In the genomic region with DNA sequence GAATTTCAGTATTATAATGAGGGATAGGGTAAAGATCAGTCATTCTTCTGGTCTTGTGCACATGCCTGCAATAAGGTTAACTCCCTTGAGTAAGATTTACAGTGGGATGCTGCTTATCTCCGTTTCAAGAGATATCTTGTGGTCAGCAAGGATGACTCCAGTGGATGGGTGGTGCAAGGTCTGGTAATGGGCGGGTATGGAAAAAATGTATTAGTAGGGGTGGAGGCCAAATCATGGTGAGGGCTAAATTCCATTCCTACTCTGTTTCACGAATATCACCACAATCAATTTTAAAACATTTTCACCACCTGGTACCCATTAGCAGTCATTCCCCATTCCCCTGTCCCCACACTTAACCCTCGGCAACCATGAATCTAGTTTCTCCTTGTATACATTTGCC, we compare ENCODE assay signal across 1 cellular context.
TF ChIP-seq lines count a peak whose summit lies in the region.

No MANE protein-coding gene starts in this region.

TF ChIP-seq in IMR-90, 13 proteins besides CTCF, POLR2A, EP300 and RAD21:
- TF ChIP-seq BHLHE40 (IDR thresholded peaks at IDR 0.05; ENCODE audit: low read depth, low read length): peak; percentile 62
- peak; percentile 34; the same call in 1 of the 2 replicates for TF ChIP-seq CEBPB (IDR thresholded peaks at IDR 0.05; ENCODE audit: low read depth, low read length)
- no peak for TF ChIP-seq RFX5 (IDR thresholded peaks at IDR 0.05; ENCODE audit: low read depth, low read length)
TF ChIP-seq in IMR-90: peak in this region for 2.
